Comparison of ENCODE assay signal across 23 cellular contexts in the genomic region with DNA sequence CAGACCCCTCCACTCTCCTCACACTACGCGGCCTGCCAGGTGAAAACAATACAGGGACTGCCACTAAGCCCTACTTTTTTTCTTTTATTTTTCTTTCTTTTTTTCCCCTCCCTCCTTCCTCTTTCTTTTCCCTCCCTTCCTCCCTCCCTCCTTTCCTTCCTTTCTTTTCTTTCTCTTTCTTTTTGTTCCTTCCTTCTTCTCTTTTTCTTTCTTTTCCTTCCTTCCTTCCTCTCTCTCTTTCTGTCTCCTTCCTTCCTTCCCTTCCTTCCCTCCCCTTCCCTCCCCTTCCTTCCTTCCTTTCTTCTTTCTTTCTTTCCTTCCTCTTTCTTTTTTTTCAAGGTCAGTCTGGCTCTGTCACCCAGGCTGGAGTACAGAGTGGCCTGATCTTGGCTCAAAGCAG.
"Had no signal": no experiment of that assay in that cellular context is flagged by ENCODE, and none has a peak within 500 bp of the region (broad histone marks: within the 10 kb centered on the region; RNA-seq: fewer than 3 reads in every experiment).

No MANE protein-coding gene starts in this region.

- DNase-seq: activated CD4-positive, alpha-beta T cell treated with anti-CD3 and anti-CD28 coated beads for 36 hours; activated CD4-positive, alpha-beta T cell treated with anti-CD3 and anti-CD28 coated beads, Interleukin-2, amount 10 ng/mL, durations not matched to agents 7 days and 5 days; activated CD4-positive, alpha-beta T cell treated with anti-CD3 and anti-CD28 coated beads, Interleukin-2, amount 50 U/mL, for 48 hours; activated CD8-positive, alpha-beta T cell treated with anti-CD3 and anti-CD28 coated beads, Interleukin-2, amount 10 ng/mL, durations not matched to agents 7 days and 5 days; activated gamma-delta T cell treated with Interleukin-2 at 50 U/mL for 16 hours; activated naive CD4-positive, alpha-beta T cell treated with anti-CD3 and anti-CD28 coated beads for 36 hours; activated T-cell treated with anti-CD3 and anti-CD28 coated beads, Interleukin-2, amount 50 U/mL, for 4 hours; anterior cingulate cortex; brain microvascular endothelial cell; central memory CD4-positive, alpha-beta T cell; NCI-H1105; NCI-H1417 treated with DMSO at 0.1 percent for 48 hours; NCI-H1930; NCI-H2081 treated with DMSO at 0.1 percent for 48 hours; NCI-H226; NCI-H446 treated with DMSO at 0.1 percent for 48 hours; SHP77; SJCRH30 had no signal

- H3K9me3 ChIP-seq: SJCRH30 had no signal

- H3K4me1 Mint-ChIP-seq: activated CD4-positive, alpha-beta T cell treated with anti-CD3 and anti-CD28 coated beads for 36 hours; activated CD4-positive, alpha-beta T cell treated with anti-CD3 and anti-CD28 coated beads, Interleukin-2, amount 10 ng/mL, durations not matched to agents 7 days and 5 days had no signal

- H3K4me3 Mint-ChIP-seq: activated CD4-positive, alpha-beta T cell treated with anti-CD3 and anti-CD28 coated beads for 36 hours; activated CD4-positive, alpha-beta T cell treated with anti-CD3 and anti-CD28 coated beads, Interleukin-2, amount 10 ng/mL, durations not matched to agents 7 days and 5 days; activated CD8-positive, alpha-beta T cell treated with anti-CD3 and anti-CD28 coated beads, Interleukin-2, amount 10 ng/mL, durations not matched to agents 7 days and 5 days; activated naive CD4-positive, alpha-beta T cell treated with anti-CD3 and anti-CD28 coated beads for 36 hours; activated T-cell treated with anti-CD3 and anti-CD28 coated beads, Interleukin-2, amount 50 U/mL, for 4 hours; activated T-helper 1 cell treated with anti-CD3 and anti-CD28 coated beads, Interleukin-12 subunit alpha, Interleukin-12 subunit beta, Interleukin-2, Interleukin-4 antibody, amounts not matched to agents 30 ng/mL and 10 ng/mL and 1 ng/mL, durations not matched to agents 14 hours and 24 hours and 36 hours had no signal

- ATAC-seq: activated CD4-positive, alpha-beta T cell treated with anti-CD3 and anti-CD28 coated beads for 36 hours; activated CD4-positive, CD25-positive, alpha-beta regulatory T cell treated with anti-CD3 and anti-CD28 coated beads, Interleukin-2, amount 50 U/mL, for 24 hours; activated CD8-positive, alpha-beta T cell treated with anti-CD3 and anti-CD28 coated beads, Interleukin-2, amount 10 ng/mL, durations not matched to agents 7 days and 5 days; activated naive CD4-positive, alpha-beta T cell treated with anti-CD3 and anti-CD28 coated beads, Interleukin-2, amount 50 U/mL, for 72 hours; activated T-cell treated with anti-CD3 and anti-CD28 coated beads, Interleukin-2, amount 50 U/mL, for 4 hours; Panc1 had no signal

- H3K27ac Mint-ChIP-seq: activated CD4-positive, alpha-beta T cell treated with anti-CD3 and anti-CD28 coated beads for 36 hours; activated CD4-positive, alpha-beta T cell treated with anti-CD3 and anti-CD28 coated beads, Interleukin-2, amount 10 ng/mL, durations not matched to agents 7 days and 5 days; activated CD8-positive, alpha-beta T cell treated with anti-CD3 and anti-CD28 coated beads, Interleukin-2, amount 10 ng/mL, durations not matched to agents 7 days and 5 days; activated naive CD4-positive, alpha-beta T cell treated with anti-CD3 and anti-CD28 coated beads for 36 hours; activated naive CD4-positive, alpha-beta T cell treated with anti-CD3 and anti-CD28 coated beads, Interleukin-2, amount 50 U/mL, for 72 hours; activated T-helper 1 cell treated with anti-CD3 and anti-CD28 coated beads, Interleukin-12 subunit alpha, Interleukin-12 subunit beta, Interleukin-2, Interleukin-4 antibody, amounts not matched to agents 30 ng/mL and 10 ng/mL and 1 ng/mL, durations not matched to agents 14 hours and 24 hours and 36 hours had no signal

- H3K9me3 Mint-ChIP-seq: activated CD4-positive, alpha-beta T cell treated with anti-CD3 and anti-CD28 coated beads, Interleukin-2, amount 10 ng/mL, durations not matched to agents 7 days and 5 days; activated naive CD4-positive, alpha-beta T cell treated with anti-CD3 and anti-CD28 coated beads for 36 hours; activated naive CD4-positive, alpha-beta T cell treated with anti-CD3 and anti-CD28 coated beads, Interleukin-2, amount 50 U/mL, for 72 hours; activated T-cell treated with anti-CD3 and anti-CD28 coated beads, Interleukin-2, amount 50 U/mL, for 4 hours; activated T-helper 1 cell treated with anti-CD3 and anti-CD28 coated beads, Interleukin-12 subunit alpha, Interleukin-12 subunit beta, Interleukin-2, Interleukin-4 antibody, amounts not matched to agents 30 ng/mL and 10 ng/mL and 1 ng/mL, durations not matched to agents 14 hours and 24 hours and 36 hours had no signal

- H3K36me3 ChIP-seq: brain microvascular endothelial cell, SJCRH30 had no signal

- H3K4me3 ChIP-seq: SJCRH30, SK-N-MC had no signal

- H3K27ac ChIP-seq: brain microvascular endothelial cell, SJCRH30, SK-N-MC had no signal

- H3K36me3 Mint-ChIP-seq: activated naive CD4-positive, alpha-beta T cell treated with anti-CD3 and anti-CD28 coated beads, Interleukin-2, amount 50 U/mL, for 72 hours had no signal

- H3K27me3 ChIP-seq: brain microvascular endothelial cell, SJCRH30 had no signal
